In genomic region chr3:71579301-71579933, GRCh38 we compare ENCODE assay signal across 9 cellular contexts. TPM values are rescaled to one million over a fixed set of nuclear protein-coding genes. Genes with fewer than 3 reads are reported as not detected.
A peak's percentile ranks its signal among the peaks of the same experiment; 100 is the strongest.
DNase-seq lines count a peak whose midpoint lies in the region; ATAC-seq, FAIRE-seq and TF ChIP-seq lines count a peak whose summit lies in the region.
"Had no signal": no experiment of that assay in that cellular context is flagged by ENCODE, and none has a peak within 500 bp of the region (broad histone marks: within the 10 kb centered on the region; RNA-seq: fewer than 3 reads in every experiment).

No MANE protein-coding gene starts in this region.

- no peak overlapping the region for H3K9ac ChIP-seq in duodenal mucosa (ENCODE audit: low read depth in 1 of 2, low read length in 2 of 2)

- H3K27ac Mint-ChIP-seq in CD8-positive, alpha-beta T cell, result peak overlapping the region; percentile 18
- H3K27ac Mint-ChIP-seq in osteocyte (ENCODE audit: unreplicated experiment), result peak overlapping the region; percentile 94

- POLR2A ChIA-PET in CD8-positive, alpha-beta T cell (lab: Charles Lee), result no interaction called here

- H3K27me3 Mint-ChIP-seq in CD8-positive, alpha-beta T cell (ENCODE audit: low read depth), result no peaks in the 10 kb centered on the region
- no peaks in the 10 kb centered on the region for H3K27me3 Mint-ChIP-seq in osteocyte (ENCODE audit: unreplicated experiment)

- no peak for ATAC-seq in CD8-positive, alpha-beta T cell
- ATAC-seq in HG03439 (IDR thresholded peaks at IDR 0.05; ENCODE audit: unreplicated experiment), result no peak

- FAIRE-seq in GM12892 (lab: Jason Lieb, UNC), result no peak

- H3K4me3 ChIP-seq in CD8-positive, alpha-beta T cell (ENCODE audit: low read depth, low read length), result no peak overlapping the region
- peak overlapping the region; percentile 11 to 47 for H3K4me3 ChIP-seq in duodenal mucosa (ENCODE audit: low read depth in 1 of 2, low read length in 2 of 2)
- H3K4me3 ChIP-seq in H7 (ENCODE audit: insufficient read depth, low read depth, low read length), result no peak overlapping the region

- H3K4me1 Mint-ChIP-seq in CD8-positive, alpha-beta T cell (ENCODE audit: low read depth), result peaks cover 32% of the 10 kb centered on the region
- peaks cover 50% of the 10 kb centered on the region for H3K4me1 Mint-ChIP-seq in osteocyte (ENCODE audit: unreplicated experiment)

- no peak for TF ChIP-seq CTCF in CD8-positive, alpha-beta T cell (IDR thresholded peaks at IDR 0.05)
- TF ChIP-seq CTCF in osteocyte (IDR thresholded peaks at IDR 0.05), result no peak

- H3K36me3 ChIP-seq in CD8-positive, alpha-beta T cell (ENCODE audit: insufficient read depth, low read length), result no peaks in the 10 kb centered on the region
- H3K36me3 ChIP-seq in duodenal mucosa (ENCODE audit: control insufficient read depth in 1 of 2, insufficient read depth in 2 of 2, low read length in 2 of 2), result peaks cover 0 to 4% of the 10 kb centered on the region in 2 donors
- no peaks in the 10 kb centered on the region for H3K36me3 ChIP-seq in H7 (replicated peaks; ENCODE audit: control insufficient read depth, insufficient read depth, low read length)

- H3K27me3 ChIP-seq in CD8-positive, alpha-beta T cell (ENCODE audit: insufficient read depth, low read length), result no peaks in the 10 kb centered on the region
- H3K27me3 ChIP-seq in duodenal mucosa (ENCODE audit: control insufficient read depth in 1 of 2, insufficient read depth in 2 of 2, low read length in 2 of 2) (no peaks in the 10 kb centered on the region), H7 (ENCODE audit: control insufficient read depth, insufficient read depth, low read length) (peaks cover 21% of the 10 kb centered on the region)

- H3K9me3 ChIP-seq in CD8-positive, alpha-beta T cell (ENCODE audit: low read length), result no peaks in the 10 kb centered on the region
- H3K9me3 ChIP-seq in duodenal mucosa (ENCODE audit: control insufficient read depth in 1 of 2, low read length in 2 of 2), result no peaks in the 10 kb centered on the region

- TF ChIP-seq POLR2A in GM12892 (IDR thresholded peaks at IDR 0.05; ENCODE audit: low read depth, low read length), result no peak

- no peaks in the 10 kb centered on the region for H3K9me3 Mint-ChIP-seq in CD8-positive, alpha-beta T cell
- H3K9me3 Mint-ChIP-seq in osteocyte (ENCODE audit: unreplicated experiment), result no peaks in the 10 kb centered on the region

- no peaks in the 10 kb centered on the region for H3K4me1 ChIP-seq in CD8-positive, alpha-beta T cell (ENCODE audit: insufficient read depth, low read length)
- H3K4me1 ChIP-seq in duodenal mucosa (ENCODE audit: control insufficient read depth in 1 of 2, insufficient read depth in 2 of 2, low read length in 2 of 2), result peaks cover 24 to 49% of the 10 kb centered on the region in 2 donors

- intact Hi-C loops in CD8-positive, alpha-beta T cell (cut with DNase I, micrococcal nuclease), result no loop called here

- DNase-seq in CD8-positive, alpha-beta T cell, result no peak
- DNase-seq in OCI-M1 (lab: John Stamatoyannopoulos, UW) (peak; percentile 50), osteocyte (ENCODE audit: extremely low spot score, unreplicated experiment) (no peak), GM12892 (ENCODE audit: insufficient read length) (no peak), foreskin melanocyte (no peak), H7 (no peak)
- DNase-seq: stimulated activated CD4-positive, alpha-beta T cell treated with anti-CD3 and anti-CD28 coated beads, Interleukin-4, amount 100 ng/mL, for 4 hours had no signal

- CTCF ChIA-PET in CD8-positive, alpha-beta T cell (lab: Charles Lee), result no interaction called here

- H3K27ac ChIP-seq in CD8-positive, alpha-beta T cell (ENCODE audit: low read depth, low read length), result no peak overlapping the region
- H3K27ac ChIP-seq in duodenal mucosa (ENCODE audit: low read depth, low read length), result no peak overlapping the region

- peaks cover 16% of the 10 kb centered on the region for H3K36me3 Mint-ChIP-seq in CD8-positive, alpha-beta T cell
- peaks cover 28% of the 10 kb centered on the region for H3K36me3 Mint-ChIP-seq in osteocyte (ENCODE audit: unreplicated experiment)

- no peak overlapping the region for H3K4me3 Mint-ChIP-seq in CD8-positive, alpha-beta T cell
- H3K4me3 Mint-ChIP-seq in osteocyte (ENCODE audit: unreplicated experiment), result peak overlapping the region; percentile 93

RNA-seq across cellular contexts. Expression of gene FOXP1, which starts 4.1 kb away (rescaled TPM):
- total RNA-seq in CD8-positive, alpha-beta T cell, result 100 to 1,000 TPM; 411 to 413 TPM
- 195 and 198 TPM in 2 replicates for total RNA-seq in osteocyte
- polyA plus RNA-seq in GM12892 (2012; ENCODE audit: missing spikeins), result 1.2 TPM
- total RNA-seq in H7 (2014; rRNA removed; shearing (Covaris generic)), result 22.4 and 24.7 TPM in 2 replicates

Comparison
In these comparisons a context has a peak if more than half of its experiments do, and no peak if none do; other contexts are left out.
1. H3K4me3 ChIP-seq: peak in duodenal mucosa (2 of 2); none in CD8-positive, alpha-beta T cell (single experiment) and H7 (single experiment).